In the genomic region with DNA sequence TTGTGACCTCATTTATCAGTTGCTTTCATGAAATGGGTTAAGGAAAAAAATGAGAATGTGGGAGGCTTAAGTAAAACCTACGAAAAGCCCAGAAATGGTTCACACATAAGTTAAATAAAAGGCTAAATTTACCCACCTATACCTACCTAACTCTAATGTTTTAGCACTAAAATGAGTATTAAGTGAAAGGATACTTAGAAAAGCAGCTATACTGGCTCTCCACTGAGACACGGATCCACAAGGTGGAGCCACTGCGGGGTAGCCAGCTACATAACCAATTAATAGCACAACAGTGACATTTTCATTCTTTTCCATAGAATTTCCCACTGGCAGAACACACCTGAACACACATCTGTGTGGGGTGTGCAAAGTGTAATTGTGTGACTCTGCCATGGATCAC, we compare ENCODE assay signal across 1 cellular context.
TF ChIP-seq lines count a peak whose summit lies in the region.

No MANE protein-coding gene starts in this region.

TF ChIP-seq in K562, 482 proteins besides CTCF, POLR2A, EP300 and RAD21 (continued from another document):
- TF ChIP-seq, protein P1, sequence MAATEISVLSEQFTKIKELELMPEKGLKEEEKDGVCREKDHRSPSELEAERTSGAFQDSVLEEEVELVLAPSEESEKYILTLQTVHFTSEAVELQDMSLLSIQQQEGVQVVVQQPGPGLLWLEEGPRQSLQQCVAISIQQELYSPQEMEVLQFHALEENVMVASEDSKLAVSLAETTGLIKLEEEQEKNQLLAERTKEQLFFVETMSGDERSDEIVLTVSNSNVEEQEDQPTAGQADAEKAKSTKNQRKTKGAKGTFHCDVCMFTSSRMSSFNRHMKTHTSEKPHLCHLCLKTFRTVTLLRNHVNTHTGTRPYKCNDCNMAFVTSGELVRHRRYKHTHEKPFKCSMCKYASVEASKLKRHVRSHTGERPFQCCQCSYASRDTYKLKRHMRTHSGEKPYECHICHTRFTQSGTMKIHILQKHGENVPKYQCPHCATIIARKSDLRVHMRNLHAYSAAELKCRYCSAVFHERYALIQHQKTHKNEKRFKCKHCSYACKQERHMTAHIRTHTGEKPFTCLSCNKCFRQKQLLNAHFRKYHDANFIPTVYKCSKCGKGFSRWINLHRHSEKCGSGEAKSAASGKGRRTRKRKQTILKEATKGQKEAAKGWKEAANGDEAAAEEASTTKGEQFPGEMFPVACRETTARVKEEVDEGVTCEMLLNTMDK (IDR thresholded peaks at IDR 0.05; ENCODE audit: borderline replicate concordance, insufficient read depth, low read depth, low read length, poor library complexity, severe bottlenecking): peak; percentile 97
- TF ChIP-seq SMC3 (conservative IDR thresholded peaks at IDR 0.05; ENCODE audit: insufficient read depth, low read depth, low read length): 0 out of 2 replicates have a peak, but pooled peaks have one; percentile 17
